ENCODE assay signal across 8 cellular contexts in the genomic region with DNA sequence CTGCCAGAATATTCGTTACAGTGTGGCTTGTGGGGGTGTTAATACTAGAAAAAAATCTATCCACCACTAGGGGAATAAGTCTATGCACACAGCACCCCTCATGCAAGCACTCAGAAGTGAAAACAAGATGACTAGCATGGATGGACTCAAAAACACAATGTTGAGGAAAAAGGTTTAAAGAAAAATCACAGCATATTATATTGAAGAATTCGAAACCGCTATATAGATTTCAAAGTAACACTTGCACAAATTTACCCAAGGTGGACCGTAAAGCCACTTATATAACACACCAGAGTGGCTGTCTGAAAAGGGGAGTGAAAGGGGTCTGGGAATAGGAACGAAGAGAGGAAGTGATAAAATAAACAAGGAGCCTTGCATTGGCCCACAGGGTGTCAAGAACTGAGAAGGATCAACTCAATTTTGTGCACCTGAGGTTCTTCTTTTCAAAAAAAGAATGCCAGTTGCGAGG. TPM values are rescaled to one million over a fixed set of nuclear protein-coding genes. Genes with fewer than 3 reads are reported as not detected.
DNase-seq lines count a peak whose midpoint lies in the region; ATAC-seq and TF ChIP-seq lines count a peak whose summit lies in the region.

No MANE protein-coding gene starts in this region.

- peak overlapping the region; percentile 91 for H3K4me3 ChIP-seq in Jurkat, Clone E6-1 (ENCODE audit: low read length)
- H3K4me3 ChIP-seq in SK-N-SH (ENCODE audit: low read depth in 2 of 2, low read length in 1 of 2) (peak overlapping the region; percentile 69 to 99), ectodermal cell (ENCODE audit: insufficient read depth, low read depth, low read length) (peak overlapping the region; percentile 87), transverse colon (peak overlapping the region; percentile 67 to 98 (median 88))

- H3K4me1 ChIP-seq in SK-N-SH (ENCODE audit: control insufficient read depth in 1 of 2, insufficient read depth in 2 of 2, low read depth in 1 of 2, low read length in 1 of 2), result no peaks in the 10 kb centered on the region; a peak in 1 of 4 replicates
- H3K4me1 ChIP-seq in ectodermal cell (ENCODE audit: control insufficient read depth, insufficient read depth, low read length), result peaks cover 9% of the 10 kb centered on the region
- peaks cover 4 to 23% (median 9%) of the 10 kb centered on the region in 4 donors for H3K4me1 ChIP-seq in transverse colon

- in situ Hi-C loops in transverse colon (cut with MboI; ENCODE audit: low pct_ligation_motif_present in 1 of 4, low pct_unique_long_range_greater_than_20kb in 1 of 4, low sequenced_read_pairs in 3 of 4), result no loop called here

- peak; percentile 51 for DNase-seq in DMS 273 treated with DMSO at 0.1 percent for 48 hours (lab: John Stamatoyannopoulos, UW)
- DNase-seq in Jurkat, Clone E6-1 (ENCODE audit: low read depth, low spot score), result peak; percentile 64
- DNase-seq in SK-N-SH, result peak; percentile 67
- DNase-seq in medulla oblongata (ENCODE audit: extremely low spot score), result peak; percentile 66
- no peak for DNase-seq in transverse colon

- no peak for TF ChIP-seq POLR2A in transverse colon (IDR thresholded peaks at IDR 0.05)

- peaks cover 39% of the 10 kb centered on the region for H3K79me2 ChIP-seq in SK-N-SH (ENCODE audit: insufficient read depth)

- H3F3A ChIP-seq in SK-N-SH (replicated peaks; ENCODE audit: insufficient read depth), result peaks cover 6% of the 10 kb centered on the region

- no peaks in the 10 kb centered on the region for H3K27me3 ChIP-seq in SK-N-SH (ENCODE audit: insufficient read depth)
- no peaks in the 10 kb centered on the region for H3K27me3 ChIP-seq in ectodermal cell (ENCODE audit: control insufficient read depth, insufficient read depth, low read length, poor library complexity, severe bottlenecking)
- H3K27me3 ChIP-seq in transverse colon, result no peaks in the 10 kb centered on the region

- no peak for TF ChIP-seq RAD21 in SK-N-SH (IDR thresholded peaks at IDR 0.05; ENCODE audit: low read length)

- peaks cover 10 to 16% of the 10 kb centered on the region in 2 experiments for H3K36me3 ChIP-seq in SK-N-SH (replicated peaks in 1 of 2; ENCODE audit: control insufficient read depth in 1 of 2, insufficient read depth in 2 of 2, low read length in 1 of 2)
- peaks cover 10% of the 10 kb centered on the region for H3K36me3 ChIP-seq in ectodermal cell (ENCODE audit: control insufficient read depth, insufficient read depth, low read length)
- peaks cover 0 to 22% (median 3%) of the 10 kb centered on the region in 4 donors for H3K36me3 ChIP-seq in transverse colon

- H4K20me1 ChIP-seq in SK-N-SH (ENCODE audit: insufficient read depth), result no peaks in the 10 kb centered on the region

- H3K9ac ChIP-seq in SK-N-SH, result peak overlapping the region; percentile 87

- H3K9me2 ChIP-seq in SK-N-SH, result no peaks in the 10 kb centered on the region

- peak overlapping the region; percentile 97 for H2AFZ ChIP-seq in SK-N-SH (ENCODE audit: low read depth)

- POLR2A ChIA-PET in SK-N-SH (lab: Yijun Ruan, JAX), result interaction anchor here (0.8 to 1.7 kb wide), 4 partner anchors 10 to 44 kb away, joined by 3 read pairs; no protein-coding TSS in a partner anchor

- H3K4me2 ChIP-seq in SK-N-SH, result peak overlapping the region; percentile 94

- TF ChIP-seq EP300 in SK-N-SH (IDR thresholded peaks at IDR 0.05; ENCODE audit: borderline replicate concordance in 1 of 2, low read depth in 1 of 2, low read length in 1 of 2) (no peak), transverse colon (IDR thresholded peaks at IDR 0.05; ENCODE audit: low read depth) (no peak)

- under 1% methylated on average over 6 of the region's 6 CpGs for WGBS in SK-N-SH (ENCODE audit: low lambda C conversion rate)
- WGBS in ectodermal cell, 2 experiments, result 5 to 9% methylated on average over 4 to 6 of the region's 6 CpGs
- 1 to 2% methylated on average over 6 of the region's 6 CpGs for WGBS in transverse colon (ENCODE audit: low coverage in 1 of 2), 2 donors

- H3K27ac ChIP-seq in SK-N-SH (ENCODE audit: low read depth in 2 of 2, low read length in 1 of 2) (peak overlapping the region; percentile 72 to 77), ectodermal cell (ENCODE audit: insufficient read depth, low read depth, low read length, poor library complexity, severe bottlenecking) (peak overlapping the region; percentile 84), transverse colon (peak overlapping the region; percentile 86 to 94 (median 89))

- intact Hi-C loops in transverse colon (cut with DNase I; ENCODE audit: low total_unique reads), result no loop called here

- peak; percentile 7 for ATAC-seq in GM19438 (IDR thresholded peaks at IDR 0.05; ENCODE audit: low read depth, unreplicated experiment)
- no peak for ATAC-seq in HG02571 (IDR thresholded peaks at IDR 0.05; ENCODE audit: unreplicated experiment)

- CTCF ChIA-PET in SK-N-SH (lab: Yijun Ruan, JAX), result interaction anchor here (0.6 to 2.6 kb wide), 17 partner anchors 9 to 162 kb away, joined by 3 to 17 read pairs (median 4); no protein-coding TSS in a partner anchor

- H3K9me3 ChIP-seq in SK-N-SH (no peaks in the 10 kb centered on the region), ectodermal cell (ENCODE audit: control insufficient read depth, low read length) (no peaks in the 10 kb centered on the region), transverse colon (no peaks in the 10 kb centered on the region)

- TF ChIP-seq CTCF in SK-N-SH (IDR thresholded peaks at IDR 0.05) (peak; percentile 66), transverse colon (IDR thresholded peaks at IDR 0.05) (peak; percentile 44 to 72 (median 53))

TF ChIP-seq in SK-N-SH, 30 proteins besides CTCF, POLR2A, EP300 and RAD21:
- no peak for TF ChIP-seq TEAD4 (IDR thresholded peaks at IDR 0.05; ENCODE audit: borderline replicate concordance, insufficient read depth)
- TF ChIP-seq FOXM1 (IDR thresholded peaks at IDR 0.05; ENCODE audit: low read depth), result no peak
- TF ChIP-seq MXI1 (IDR thresholded peaks at IDR 0.05; ENCODE audit: low read depth, low read length), result peak; percentile 61; the same call in 1 of the 2 replicates
- no peak for TF ChIP-seq MEF2A (IDR thresholded peaks at IDR 0.05; ENCODE audit: borderline replicate concordance, low read depth)
TF ChIP-seq in SK-N-SH: peak in this region for 1.

RNA-seq across cellular contexts. Expression of a gene that starts 0.5 kb away (rescaled TPM):
- polyA plus RNA-seq in Jurkat, Clone E6-1 (2012; ENCODE audit: insufficient read depth, insufficient read length), result 58.6 TPM
- 25.5 and 37.0 TPM in 2 replicates for polyA plus RNA-seq in SK-N-SH (2012; rRNA removed)
- polyA plus RNA-seq in SK-N-SH (2012; cell fraction: cytosol; rRNA removed), result 16.2 and 18.6 TPM in 2 replicates
- 210 and 245 TPM in 2 replicates for polyA plus RNA-seq in SK-N-SH (2012; cell fraction: nucleus; rRNA removed)
- polyA plus RNA-seq in ectodermal cell (2013, experiment 1 of 4), result 115 TPM
- polyA plus RNA-seq in ectodermal cell (2013, experiment 2 of 4), result 102 TPM
- 88.6 TPM for polyA plus RNA-seq in ectodermal cell (2013, experiment 3 of 4)
- 103 TPM for polyA plus RNA-seq in ectodermal cell (2013, experiment 4 of 4)
- total RNA-seq in transverse colon, result 100 to 1,000 TPM in 1 of 4 donors, 10 to 100 TPM in 3; 51.6 to 107 (median 73.1) TPM

RNA-seq across cellular contexts. Expression of a gene that starts 46.1 kb away (rescaled TPM):
- not detected for polyA plus RNA-seq in Jurkat, Clone E6-1 (2012; ENCODE audit: insufficient read depth, insufficient read length)
- polyA plus RNA-seq in SK-N-SH (2012; rRNA removed), result not detected in 2 replicates
- polyA plus RNA-seq in SK-N-SH (2012; cell fraction: cytosol; rRNA removed), result not detected in 2 replicates
- not detected in 2 replicates for polyA plus RNA-seq in SK-N-SH (2012; cell fraction: nucleus; rRNA removed)
- 23.9 TPM for polyA plus RNA-seq in ectodermal cell (2013, experiment 1 of 4)
- polyA plus RNA-seq in ectodermal cell (2013, experiment 2 of 4), result 20.2 TPM
- 13.3 TPM for polyA plus RNA-seq in ectodermal cell (2013, experiment 3 of 4)
- 15.0 TPM for polyA plus RNA-seq in ectodermal cell (2013, experiment 4 of 4)
- total RNA-seq in transverse colon, result not detected
